Comparison of ENCODE assay signal across 25 cellular contexts in genomic region chr3:34780294-34780693, GRCh38.
"Had no signal": no experiment of that assay in that cellular context is flagged by ENCODE, and none has a peak within 500 bp of the region (broad histone marks: within the 10 kb centered on the region; RNA-seq: fewer than 3 reads in every experiment).

No MANE protein-coding gene starts in this region.

- H3K4me3 ChIP-seq: pancreas, prostate gland, right lobe of liver, sigmoid colon, stomach, thoracic aorta, thyroid gland, tibial nerve, upper lobe of right lung, uterus had no signal

- FAIRE-seq: pancreas, small intestine had no signal

- H3K27me3 ChIP-seq: neutrophil, pancreas, right lobe of liver, sigmoid colon, stomach, thyroid gland, tibial nerve, upper lobe of right lung, uterus had no signal

- ATAC-seq: naive thymus-derived CD8-positive, alpha-beta T cell; natural killer cell treated with Interleukin-12 subunit alpha and Interleukin-12 subunit beta and Interleukin-15 and Interleukin-18, amount 100 ng/mL, for 72 hours; pancreas; right lobe of liver; stimulated activated effector memory CD8-positive, alpha-beta T cell treated with anti-CD3 and anti-CD28 coated beads, Interleukin-12 subunit alpha, Interleukin-12 subunit beta, amount 100 ng/mL, for 72 hours; stimulated activated naive B cell treated with anti-CD40 and anti-IgM and Interleukin-4, amounts not matched to agents 10 μg/mL and 1 μg/mL and 100 μg/mL, for 72 hours; upper lobe of right lung had no signal

- H3K4me1 ChIP-seq: pancreas, prostate gland, right lobe of liver, sigmoid colon, stomach, thyroid gland, tibial nerve, upper lobe of right lung, uterus had no signal

- H3K27ac ChIP-seq: neutrophil, pancreas, prostate gland, right lobe of liver, sigmoid colon, stomach, thyroid gland, tibial nerve, upper lobe of right lung, uterus had no signal

- DNase-seq: naive thymus-derived CD8-positive, alpha-beta T cell; nephron progenitor cell; nucleus accumbens; pancreas; retina; right cardiac atrium; right lobe of liver; sigmoid colon; small intestine; stimulated activated CD4-positive, alpha-beta T cell treated with anti-CD3 and anti-CD28 coated beads, Interleukin-15, amount 100 ng/mL, for 24 hours; stimulated activated CD4-positive, alpha-beta T cell treated with anti-CD3 and anti-CD28 coated beads, Interleukin-2, amount 100 ng/mL, for 24 hours; stimulated activated CD4-positive, alpha-beta T cell treated with anti-CD3 and anti-CD28 coated beads, Interleukin-2, amount 100 ng/mL, for 48 hours; stimulated activated CD4-positive, alpha-beta T cell treated with anti-CD3 and anti-CD28 coated beads, Interleukin-4, amount 100 ng/mL, for 24 hours; stimulated activated naive B cell treated with anti-CD40 and anti-IgM and Interleukin-4, amounts not matched to agents 10 μg/mL and 1 μg/mL and 100 μg/mL, for 72 hours; stimulated activated naive CD4-positive, alpha-beta T cell treated with Interleukin-2 at 50 U/mL for 16 hours; stomach; thyroid gland; upper lobe of right lung; uterus had no signal

- H3K36me3 ChIP-seq: neutrophil, pancreas, prostate gland, right lobe of liver, sigmoid colon, stomach, thoracic aorta, thyroid gland, tibial nerve, upper lobe of right lung, uterus had no signal

- H3K9me3 ChIP-seq: neutrophil, pancreas, prostate gland, right lobe of liver, sigmoid colon, stomach, thoracic aorta, thyroid gland, tibial nerve, upper lobe of right lung, uterus had no signal
